In the genomic region with DNA sequence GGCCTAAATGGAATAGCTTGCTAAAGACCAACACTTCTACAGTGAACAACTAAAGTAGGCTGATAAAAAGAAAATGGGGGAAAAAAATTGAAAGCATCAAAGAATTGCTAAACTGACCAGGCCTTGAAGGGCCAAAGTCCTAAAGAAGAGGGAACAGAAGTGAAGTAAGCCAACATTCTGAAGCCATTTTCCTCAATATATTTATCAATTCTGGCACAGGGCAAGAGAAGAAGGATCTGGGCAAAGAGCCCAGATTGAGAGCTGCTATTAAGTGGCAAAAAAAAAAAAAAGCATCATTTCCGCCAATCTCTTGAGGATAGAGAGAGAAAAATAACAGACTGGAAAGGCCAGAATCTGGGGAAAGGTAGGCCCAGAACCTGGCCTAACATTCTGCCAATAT, we compare ENCODE assay signal across 20 cellular contexts. TPM values are rescaled to one million over a fixed set of nuclear protein-coding genes. Genes with fewer than 3 reads are reported as not detected.
DNase-seq lines count a peak whose midpoint lies in the region; ATAC-seq, FAIRE-seq and TF ChIP-seq lines count a peak whose summit lies in the region.
"Had no signal": no experiment of that assay in that cellular context is flagged by ENCODE, and none has a peak within 500 bp of the region (broad histone marks: within the 10 kb centered on the region; RNA-seq: fewer than 3 reads in every experiment).

No MANE protein-coding gene starts in this region.

- no peak overlapping the region for H3K4me3 Mint-ChIP-seq in H9
- no peak overlapping the region for H3K4me3 Mint-ChIP-seq in mesothelial cell of epicardium
- no peak overlapping the region for H3K4me3 Mint-ChIP-seq in activated CD8-positive, alpha-beta T cell treated with anti-CD3 and anti-CD28 coated beads, Interleukin-2, amount 10 ng/mL, durations not matched to agents 7 days and 5 days
- H3K4me3 Mint-ChIP-seq: activated naive CD8-positive, alpha-beta T cell treated with anti-CD3 and anti-CD28 coated beads for 36 hours; activated T-cell treated with anti-CD3 and anti-CD28 coated beads, Interleukin-2, amount 50 U/mL, for 4 hours; CD4-positive, alpha-beta memory T cell had no signal

- H3K9me3 Mint-ChIP-seq in H9 = peaks cover 22 to 35% of the 10 kb centered on the region in 2 experiments
- peaks cover 27% of the 10 kb centered on the region for H3K9me3 Mint-ChIP-seq in mesothelial cell of epicardium
- peaks cover 21% of the 10 kb centered on the region for H3K9me3 Mint-ChIP-seq in activated CD8-positive, alpha-beta T cell treated with anti-CD3 and anti-CD28 coated beads, Interleukin-2, amount 10 ng/mL, durations not matched to agents 7 days and 5 days (ENCODE audit: insufficient read depth)

- H4K5ac ChIP-seq in H9 (ENCODE audit: insufficient read length, low read depth, low read length) = no peak overlapping the region

- H3K27me3 Mint-ChIP-seq in H9 (ENCODE audit: low read depth) (no peaks in the 10 kb centered on the region), mesothelial cell of epicardium (ENCODE audit: low read depth) (no peaks in the 10 kb centered on the region)
- no peaks in the 10 kb centered on the region for H3K27me3 Mint-ChIP-seq in activated CD8-positive, alpha-beta T cell treated with anti-CD3 and anti-CD28 coated beads, Interleukin-2, amount 10 ng/mL, durations not matched to agents 7 days and 5 days (ENCODE audit: low read depth)
- H3K27me3 Mint-ChIP-seq: activated naive CD8-positive, alpha-beta T cell treated with anti-CD3 and anti-CD28 coated beads for 36 hours; CD4-positive, alpha-beta memory T cell had no signal

- no CpG with 5 or more reads among the region's 1 CpG for WGBS in H9 (ENCODE audit: extremely low coverage, insufficient read length, low lambda C conversion rate)
- 72 to 93% (median 90%) methylated on average over 1 of the region's 1 CpG for WGBS in psoas muscle, 3 donors

- H3K27ac Mint-ChIP-seq in H9 (peak overlapping the region in 2 of 3 experiments; percentile 25 to 35; a peak in 2 of 7 replicates), mesothelial cell of epicardium (peak overlapping the region; percentile 11)
- H3K27ac Mint-ChIP-seq in activated CD8-positive, alpha-beta T cell treated with anti-CD3 and anti-CD28 coated beads, Interleukin-2, amount 10 ng/mL, durations not matched to agents 7 days and 5 days = no peak overlapping the region
- H3K27ac Mint-ChIP-seq: activated naive CD8-positive, alpha-beta T cell treated with anti-CD3 and anti-CD28 coated beads for 36 hours; CD4-positive, alpha-beta memory T cell had no signal

- no peaks in the 10 kb centered on the region for H4K20me1 ChIP-seq in H9 (ENCODE audit: control insufficient read depth, insufficient read depth, insufficient read length)

- no peak overlapping the region for H3K56ac ChIP-seq in H9 (ENCODE audit: insufficient read length, low read depth, low read length)

- H3K79me1 ChIP-seq in H9 (ENCODE audit: insufficient read depth, low read depth, low read length, poor library complexity, severe bottlenecking) = no peaks in the 10 kb centered on the region

- no peak overlapping the region for H4K8ac ChIP-seq in H9 (replicated peaks; ENCODE audit: insufficient read length, low read depth, low read length)

- no peak overlapping the region for H2BK5ac ChIP-seq in H9 (ENCODE audit: insufficient read length, low read length)

- FAIRE-seq in GM12892 (lab: Jason Lieb, UNC) = no peak

- H3K4me3 ChIP-seq in cardiac fibroblast (replicated peaks in 1 of 2; ENCODE audit: low read depth in 2 of 2, low read length in 2 of 2) (no peak overlapping the region), psoas muscle (no peak overlapping the region)
- H3K4me3 ChIP-seq: smooth muscle cell had no signal

- H3K4me1 Mint-ChIP-seq in H9 = peaks cover 12% of the 10 kb centered on the region in 2 experiments
- H3K4me1 Mint-ChIP-seq in mesothelial cell of epicardium = peaks cover 2% of the 10 kb centered on the region
- H3K4me1 Mint-ChIP-seq in activated CD8-positive, alpha-beta T cell treated with anti-CD3 and anti-CD28 coated beads, Interleukin-2, amount 10 ng/mL, durations not matched to agents 7 days and 5 days (ENCODE audit: low read depth) = no peaks in the 10 kb centered on the region
- H3K4me1 Mint-ChIP-seq: activated naive CD8-positive, alpha-beta T cell treated with anti-CD3 and anti-CD28 coated beads for 36 hours; CD4-positive, alpha-beta memory T cell had no signal

- no peak overlapping the region for H2BK20ac ChIP-seq in H9 (ENCODE audit: low read depth, low read length, poor library complexity, severe bottlenecking)

- no peaks in the 10 kb centered on the region; the same call in 1 of the 2 replicates for H3K79me2 ChIP-seq in H9 (ENCODE audit: insufficient read depth, low read length)

- H3K4me2 ChIP-seq in H9 (ENCODE audit: insufficient read depth, insufficient read length, low read length) = no peak overlapping the region
- H3K4me2 ChIP-seq: smooth muscle cell had no signal

- H3K36me3 ChIP-seq in psoas muscle (ENCODE audit: insufficient read depth in 1 of 2, low read depth in 1 of 2) = peaks cover 0 to 8% of the 10 kb centered on the region in 2 donors

- TF ChIP-seq POLR2A in GM12892 (IDR thresholded peaks at IDR 0.05; ENCODE audit: low read depth, low read length) = no peak

- H3K4me1 ChIP-seq in H9 (ENCODE audit: insufficient read depth, low read length) (no peaks in the 10 kb centered on the region), psoas muscle (no peaks in the 10 kb centered on the region)

- intact Hi-C loops in psoas muscle (cut with DNase I) = no loop called here

- H3K9ac ChIP-seq in H9 (ENCODE audit: extremely low read depth, insufficient read length, low read length) = no peak overlapping the region

- CTCF ChIA-PET in activated CD8-positive, alpha-beta T cell treated with anti-CD3 and anti-CD28 coated beads, Interleukin-2, amount 10 ng/mL, durations not matched to agents 7 days and 5 days (lab: Charles Lee) = no interaction called here

- H3K36me3 Mint-ChIP-seq in H9 (ENCODE audit: insufficient read depth in 1 of 3, low read depth in 3 of 3) (peaks cover 69 to 85% (median 79%) of the 10 kb centered on the region in 3 experiments), mesothelial cell of epicardium (peaks cover 63% of the 10 kb centered on the region)
- H3K36me3 Mint-ChIP-seq in activated CD8-positive, alpha-beta T cell treated with anti-CD3 and anti-CD28 coated beads, Interleukin-2, amount 10 ng/mL, durations not matched to agents 7 days and 5 days (ENCODE audit: low read depth) = peaks cover 62% of the 10 kb centered on the region

- no peak overlapping the region for H2AFZ ChIP-seq in H9 (ENCODE audit: low read length)

- POLR2A ChIA-PET in activated CD8-positive, alpha-beta T cell treated with anti-CD3 and anti-CD28 coated beads, Interleukin-2, amount 10 ng/mL, durations not matched to agents 7 days and 5 days (lab: Charles Lee) = no interaction called here

- H3K23ac ChIP-seq in H9 (ENCODE audit: insufficient read length, low read depth, low read length) = no peak overlapping the region

- H3K9me3 ChIP-seq in H9 (ENCODE audit: control insufficient read depth, low read depth, low read length) = peaks cover 7% of the 10 kb centered on the region
- H3K9me3 ChIP-seq in psoas muscle = no peaks in the 10 kb centered on the region

- H2BK15ac ChIP-seq in H9 (ENCODE audit: low read depth, low read length) = no peak overlapping the region

- H3K23me2 ChIP-seq in H9 (ENCODE audit: insufficient read length, low read depth, low read length, poor library complexity, severe bottlenecking) = no peaks in the 10 kb centered on the region

- ATAC-seq in psoas muscle (no peak), HG02981 (IDR thresholded peaks at IDR 0.05; ENCODE audit: unreplicated experiment) (no peak)
- no peak for ATAC-seq in activated CD8-positive, alpha-beta T cell treated with anti-CD3 and anti-CD28 coated beads, Interleukin-2, amount 10 ng/mL, durations not matched to agents 7 days and 5 days
- ATAC-seq: activated T-cell treated with anti-CD3 and anti-CD28 coated beads, Interleukin-2, amount 50 U/mL, for 4 hours had no signal

- H3K4ac ChIP-seq in H9 (ENCODE audit: low read depth, low read length) = no peak overlapping the region

- H3K14ac ChIP-seq in H9 (ENCODE audit: insufficient read depth, low read length) = no peak overlapping the region

- no peak for TF ChIP-seq CTCF in H9 (conservative IDR thresholded peaks at IDR 0.05)
- TF ChIP-seq CTCF in cardiac fibroblast (IDR thresholded peaks at IDR 0.05; ENCODE audit: low read depth, low read length) = no peak
- no peak for TF ChIP-seq CTCF in mesothelial cell of epicardium (IDR thresholded peaks at IDR 0.05; ENCODE audit: unreplicated experiment)
- TF ChIP-seq CTCF in psoas muscle (IDR thresholded peaks at IDR 0.05) = no peak

- H3K18ac ChIP-seq in H9 (ENCODE audit: insufficient read length, low read depth, low read length) = no peak overlapping the region

- DNase-seq in H9 = no peak
- DNase-seq in NCI-H2171 treated with DMSO at 0.1 percent for 48 hours (lab: John Stamatoyannopoulos, UW) = peak; percentile 84
- DNase-seq in cardiac fibroblast (ENCODE audit: low read depth in 2 of 2) = peak; percentile 37 to 79
- no peak for DNase-seq in mesothelial cell of epicardium (ENCODE audit: low spot score in 2 of 2, unreplicated experiment in 2 of 2)
- no peak for DNase-seq in GM12892 (ENCODE audit: insufficient read length)
- no peak for DNase-seq in psoas muscle
- DNase-seq in activated CD8-positive, alpha-beta T cell treated with anti-CD3 and anti-CD28 coated beads, Interleukin-2, amount 10 ng/mL, durations not matched to agents 7 days and 5 days = no peak
- DNase-seq: activated CD4-positive, alpha-beta T cell treated with anti-CD3 and anti-CD28 coated beads, Interleukin-2, amount 50 U/mL, for 48 hours; activated naive CD8-positive, alpha-beta T cell treated with anti-CD3 and anti-CD28 coated beads for 36 hours; activated T-cell treated with anti-CD3 and anti-CD28 coated beads, Interleukin-2, amount 50 U/mL, for 4 hours; caudate nucleus; CD4-positive, alpha-beta memory T cell; effector memory CD4-positive, alpha-beta T cell; hypothalamus; left cardiac atrium; NCI-H2107; occipital lobe; T-helper 1 cell had no signal

- H2BK120ac ChIP-seq in H9 (ENCODE audit: low read depth, low read length, poor library complexity, severe bottlenecking) = no peak overlapping the region

- no peak overlapping the region for H3T11ph ChIP-seq in H9 (ENCODE audit: low read length)

- no peak overlapping the region for H2BK12ac ChIP-seq in H9 (ENCODE audit: insufficient read length, low read depth, low read length)

- no peaks in the 10 kb centered on the region for H3K27me3 ChIP-seq in H9 (ENCODE audit: insufficient read depth, low read length)
- no peaks in the 10 kb centered on the region for H3K27me3 ChIP-seq in psoas muscle (ENCODE audit: insufficient read depth in 3 of 3, low read length in 2 of 3)

- no peak overlapping the region for H4K91ac ChIP-seq in H9 (ENCODE audit: insufficient read length, low read depth, low read length)

- H3K27ac ChIP-seq in H9 (ENCODE audit: insufficient read length, low read depth, low read length) (no peak overlapping the region), psoas muscle (no peak overlapping the region)

- H2AK5ac ChIP-seq in H9 (ENCODE audit: insufficient read length, low read length) = no peak overlapping the region

RNA-seq across cellular contexts. Expression of gene FANCL, which starts 25.7 kb away (rescaled TPM):
- total RNA-seq in H9 (2021) (41.1 and 41.5 TPM in 2 replicates), mesothelial cell of epicardium (39.6 to 45.2 TPM (median 43.3 TPM) in 3 replicates), psoas muscle (1 to 10 TPM; 4.2 to 6.4 (median 5.3) TPM)
- 41.3 TPM for polyA plus RNA-seq in GM12892 (2012; ENCODE audit: missing spikeins)
- polyA plus RNA-seq in psoas muscle = 1 to 10 TPM; 3.9 to 5.8 (median 5.5) TPM
- 10 to 100 TPM; 16.6 to 19.2 TPM for total RNA-seq in activated CD8-positive, alpha-beta T cell treated with anti-CD3 and anti-CD28 coated beads, Interleukin-2, amount 10 ng/mL, durations not matched to agents 7 days and 5 days

Comparison
In these comparisons a context has a peak if more than half of its experiments do, and no peak if none do; other contexts are left out.
1. DNase-seq: peak in NCI-H2171 treated with DMSO at 0.1 percent for 48 hours (single experiment) and cardiac fibroblast (2 of 2); none in H9 (single experiment), mesothelial cell of epicardium (0 of 2), GM12892 (single experiment), psoas muscle (0 of 2) and activated CD8-positive, alpha-beta T cell treated with anti-CD3 and anti-CD28 coated beads, Interleukin-2, amount 10 ng/mL, durations not matched to agents 7 days and 5 days (single experiment).